5 cellular contexts compared by ENCODE assay signal in the genomic region with DNA sequence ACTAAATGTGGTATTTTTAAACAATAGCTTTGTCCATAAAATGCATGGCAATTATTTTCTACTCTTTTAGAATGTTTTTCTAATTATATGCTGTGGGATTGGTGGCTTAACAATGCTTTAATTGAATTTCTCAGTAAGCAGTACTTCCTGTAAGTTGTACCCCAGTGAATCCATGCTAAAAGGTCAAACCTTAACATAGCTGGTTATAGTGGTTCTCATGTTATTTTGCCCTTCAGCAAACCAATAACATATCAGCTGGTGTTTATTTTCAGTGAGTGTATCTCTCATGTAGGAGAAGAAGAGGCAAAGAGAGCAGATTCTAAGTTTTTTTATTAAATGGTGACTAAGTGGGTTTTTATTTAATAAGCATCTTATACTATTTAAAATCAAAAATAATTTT. TPM values are rescaled to one million over a fixed set of nuclear protein-coding genes. Genes with fewer than 3 reads are reported as not detected.
"Had no signal": no experiment of that assay in that cellular context is flagged by ENCODE, and none has a peak within 500 bp of the region (broad histone marks: within the 10 kb centered on the region; RNA-seq: fewer than 3 reads in every experiment).

No MANE protein-coding gene starts in this region.

- H3K4me3 ChIP-seq: K562 had no signal

- H3K27ac ChIP-seq: HL-60 had no signal

- H3K4me3 Mint-ChIP-seq: IgD-negative memory B cell had no signal

- DNase-seq: IMR-90 had no signal

- H3K27ac Mint-ChIP-seq: IgD-negative memory B cell had no signal

- H3K9me3 Mint-ChIP-seq: IgD-negative memory B cell had no signal

- ATAC-seq: HepG2, K562 had no signal

- H3K36me3 Mint-ChIP-seq: IgD-negative memory B cell had no signal

RNA-seq across cellular contexts. Expression of gene BTC, which starts 41.5 kb away (rescaled TPM):
- total RNA-seq: HepG2, IMR-90, K562 had no signal
- polyA plus RNA-seq: HepG2, IgD-negative memory B cell, IMR-90, K562 had no signal
